ENCODE assay signal across 8 cellular contexts in the genomic region with DNA sequence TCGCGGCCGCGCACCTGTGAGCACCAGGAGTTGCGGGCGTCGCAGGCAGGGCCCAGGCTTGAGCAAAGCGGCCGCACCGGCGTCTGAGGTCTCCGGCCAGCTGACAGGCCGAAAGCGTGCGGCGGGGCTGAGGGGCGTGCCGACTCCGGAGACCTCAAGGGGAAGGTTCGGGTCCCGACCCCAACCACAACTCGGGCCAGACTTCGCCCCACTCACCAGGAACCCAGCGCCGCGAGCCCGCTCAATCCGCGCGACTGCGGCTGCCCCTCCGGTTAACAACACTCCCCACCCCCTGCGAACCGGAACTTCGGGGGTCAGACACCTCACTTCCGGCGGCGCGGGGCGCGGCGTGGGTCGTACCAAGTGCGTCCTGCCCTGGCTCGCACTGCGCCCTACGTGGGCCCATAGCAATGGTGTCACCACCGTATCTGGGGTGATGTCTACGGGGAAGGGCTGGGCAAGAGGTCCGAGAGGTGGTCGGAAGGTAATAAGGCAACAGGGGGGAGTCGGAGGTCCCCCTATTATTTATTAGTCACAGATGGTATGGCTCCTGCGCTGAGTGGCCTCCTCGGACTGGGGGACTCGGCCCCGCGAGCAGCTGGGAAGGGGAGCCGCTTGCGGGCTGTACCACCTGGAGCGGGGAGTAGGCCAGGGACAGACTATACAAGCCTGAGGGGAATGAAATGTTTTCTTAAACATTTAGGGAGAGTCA. TPM values are rescaled to one million over a fixed set of nuclear protein-coding genes. Genes with fewer than 3 reads are reported as not detected.
DNase-seq lines count a peak whose midpoint lies in the region; ATAC-seq and TF ChIP-seq lines count a peak whose summit lies in the region.

TSS of gene SYVN1 (minus strand) at position 280 of the 712 bp plus-strand sequence. CDS start 918 bp downstream, outside the sequence.

- H3K27me3 Mint-ChIP-seq in activated B cell treated with CpG ODN at 0.5 μM for 24 hours: no peaks in the 10 kb centered on the region

- in situ Hi-C loops in ACHN (cut with HindIII; ENCODE audit: low pct_ligation_motif_present, low pct_unique_long_range_greater_than_20kb, low sequenced_read_pairs): no loop called here

- peak within 1 kb of the TSS; percentile 99 for H3K27ac Mint-ChIP-seq in activated B cell treated with CpG ODN at 0.5 μM for 24 hours

- peak; percentile 62 for ATAC-seq in GM18907 (IDR thresholded peaks at IDR 0.05; ENCODE audit: unreplicated experiment)
- ATAC-seq in HG03139 (IDR thresholded peaks at IDR 0.05; ENCODE audit: unreplicated experiment): peak; percentile 37
- ATAC-seq in activated B cell treated with CpG ODN at 0.5 μM for 24 hours (ENCODE audit: low read depth): peak; percentile 46

- peaks cover 56% of the 10 kb centered on the region for H3K36me3 Mint-ChIP-seq in activated B cell treated with CpG ODN at 0.5 μM for 24 hours (ENCODE audit: low read depth)

- CTCF ChIA-PET in activated B cell treated with CpG ODN at 0.5 μM for 24 hours (lab: Charles Lee): interaction anchor here (1.1 to 8.6 kb wide), 6 partner anchors 9 to 120 kb away, joined by 3 to 54 read pairs (median 7); partner anchors contain the start of genes ARL2, CAPN1, FAU and MRPL49

- intact Hi-C loops in activated B cell treated with CpG ODN at 0.5 μM for 24 hours (cut with micrococcal nuclease): loop anchor here (5.0 kb wide), 3 partner anchors 198 to 438 kb away; partner anchors contain the start of genes DPF2, FAM89B, SF1 and ZNRD2

- no peaks in the 10 kb centered on the region for H3K9me3 Mint-ChIP-seq in activated B cell treated with CpG ODN at 0.5 μM for 24 hours

- POLR2A ChIA-PET in activated B cell treated with CpG ODN at 0.5 μM for 24 hours (lab: Charles Lee): interaction anchor here (0.5 to 13.5 kb wide), 44 partner anchors 8 to 1346 kb away, joined by 3 to 546 read pairs (median 4); partner anchors contain the start of genes ARL2, CAPN1, CCDC85B and CDCA5

- H3K4me1 Mint-ChIP-seq in activated B cell treated with CpG ODN at 0.5 μM for 24 hours: peaks cover 66% of the 10 kb centered on the region

- peak; percentile 79 for DNase-seq in ACHN
- peak; percentile 91 for DNase-seq in NCI-H2227 treated with DMSO at 0.1 percent for 48 hours (lab: John Stamatoyannopoulos, UW)
- peak; percentile 92 for DNase-seq in activated B cell treated with CpG ODN at 0.5 μM for 24 hours
- peak; percentile 88 to 91 for DNase-seq in cardiac fibroblast (ENCODE audit: low read depth in 2 of 2)
- DNase-seq in islet precursor cell: peak; percentile 93
- peak; percentile 82 to 90 (median 84) for DNase-seq in stimulated activated CD4-positive, alpha-beta T cell treated with anti-CD3 and anti-CD28 coated beads, Interleukin-12 subunit alpha, Interleukin-12 subunit beta, amount 100 ng/mL, for 48 hours (ENCODE audit: low read depth in 2 of 3, low spot score in 1 of 3)

- peak within 1 kb of the TSS; percentile 95 to 98 for H3K4me3 ChIP-seq in cardiac fibroblast (replicated peaks in 1 of 2; ENCODE audit: low read depth in 2 of 2, low read length in 2 of 2)

- peak within 1 kb of the TSS; percentile 99 for H3K4me3 Mint-ChIP-seq in activated B cell treated with CpG ODN at 0.5 μM for 24 hours

- TF ChIP-seq CTCF in activated B cell treated with CpG ODN at 0.5 μM for 24 hours (IDR thresholded peaks at IDR 0.05): no peak
- no peak for TF ChIP-seq CTCF in cardiac fibroblast (IDR thresholded peaks at IDR 0.05; ENCODE audit: low read depth, low read length)

RNA-seq across cellular contexts. Expression of gene SYVN1, which starts in this region (rescaled TPM):
- 232 and 238 TPM in 2 replicates for total RNA-seq in activated B cell treated with CpG ODN at 0.5 μM for 24 hours

Comparison
In these comparisons a context has a peak if more than half of its experiments do, and no peak if none do; other contexts are left out.
1. Peak in every context shown above with its lines: DNase-seq, ATAC-seq and H3K4me3 ChIP-seq.